ENCODE assay signal across 8 cellular contexts in genomic region chr9:127854169-127854833, GRCh38. TPM values are rescaled to one million over a fixed set of nuclear protein-coding genes. Genes with fewer than 3 reads are reported as not detected.
A peak's percentile ranks its signal among the peaks of the same experiment; 100 is the strongest.
DNase-seq lines count a peak whose midpoint lies in the region; ATAC-seq, FAIRE-seq and TF ChIP-seq lines count a peak whose summit lies in the region.

TSS of gene ENG (minus strand) at chr9:127854658. CDS start at chr9:127854355, 303 bp downstream.

- peak within 1 kb of the TSS; percentile 60; the same call in 1 of the 2 replicates for H2BK5ac ChIP-seq in H1 (ENCODE audit: low read depth, low read length)
- peak within 1 kb of the TSS; percentile 5 for H2BK5ac ChIP-seq in mesendoderm (ENCODE audit: low read length)

- H3K9me3 ChIP-seq in H1 (ENCODE audit: insufficient read depth in 2 of 2, low read depth in 1 of 2, low read length in 1 of 2) = no peaks in the 10 kb centered on the region
- H3K9me3 ChIP-seq in tibial nerve = no peaks in the 10 kb centered on the region

- H3K4me1 ChIP-seq in H1 (replicated peaks in 1 of 4; ENCODE audit: control insufficient read depth in 3 of 4, insufficient read depth in 4 of 4, low read length in 3 of 4) (peaks cover 0 to 10% (median 6%) of the 10 kb centered on the region in 4 experiments; a peak in 5 of 7 replicates), mesendoderm (ENCODE audit: control insufficient read depth, low read depth, low read length) (peaks cover 3% of the 10 kb centered on the region), tibial nerve (peaks cover 0 to 86% (median 40%) of the 10 kb centered on the region in 4 donors)

- H3K9me3 Mint-ChIP-seq in T-cell = peaks cover 3 to 6% (median 5%) of the 10 kb centered on the region in 3 donors

- peak in 3 of 4 experiments; percentile 59 to 70 (median 65) for ATAC-seq in T-cell (replicated peaks in 1 of 4)
- no peak for ATAC-seq in HG02763 (IDR thresholded peaks at IDR 0.05; ENCODE audit: unreplicated experiment)

- no peak within 1 kb of the TSS for H3K56ac ChIP-seq in H1 (replicated peaks; ENCODE audit: insufficient read length, low read depth, low read length)
- H3K56ac ChIP-seq in mesendoderm (ENCODE audit: low read length) = peak within 1 kb of the TSS; percentile 75

- FAIRE-seq in H1 (lab: Jason Lieb, UNC) = no peak

- H3K36me3 ChIP-seq in H1 (ENCODE audit: control insufficient read depth in 2 of 4, insufficient read depth in 4 of 4, low read length in 3 of 4) (no peaks in the 10 kb centered on the region), mesendoderm (ENCODE audit: control insufficient read depth, insufficient read depth, low read length) (no peaks in the 10 kb centered on the region), tibial nerve (peaks cover 0 to 21% (median 0%) of the 10 kb centered on the region in 3 donors)

- H3K23me2 ChIP-seq in H1 (ENCODE audit: low read depth, low read length) = no peaks in the 10 kb centered on the region; the same call in 1 of the 2 replicates

- no peak within 1 kb of the TSS for H3K4ac ChIP-seq in H1 (replicated peaks; ENCODE audit: insufficient read length, low read depth, low read length)
- H3K4ac ChIP-seq in mesendoderm (ENCODE audit: low read depth, low read length) = no peak within 1 kb of the TSS

- H2BK120ac ChIP-seq in H1 (replicated peaks; ENCODE audit: low read depth, low read length) (no peak within 1 kb of the TSS), mesendoderm (ENCODE audit: low read depth, low read length) (no peak within 1 kb of the TSS)

- H3K4me2 ChIP-seq in H1 (ENCODE audit: insufficient read depth in 1 of 2, low read depth in 2 of 2, low read length in 2 of 2) = peak within 1 kb of the TSS in 1 of 2 experiments; percentile 17; a peak in 1 of 4 replicates
- H3K4me2 ChIP-seq in mesendoderm (ENCODE audit: low read length) = no peak within 1 kb of the TSS

- H3K27ac ChIP-seq in H1 (ENCODE audit: low read depth, low read length) (no peak within 1 kb of the TSS), mesendoderm (ENCODE audit: low read depth, low read length) (peak within 1 kb of the TSS; percentile 20), tibial nerve (peak within 1 kb of the TSS; percentile 69 to 92 (median 88))

- H3K79me2 ChIP-seq in H1 (ENCODE audit: control insufficient read depth in 1 of 2, insufficient read depth in 2 of 2, low read length in 2 of 2) (no peaks in the 10 kb centered on the region), mesendoderm (ENCODE audit: control insufficient read depth, insufficient read depth, low read length) (no peaks in the 10 kb centered on the region)

- DNase-seq in T-cell (peak in 3 of 34 experiments; percentile 4 to 35 (median 10)), H1 (ENCODE audit: low read depth in 1 of 2, low spot score in 2 of 2) (no peak), mesendoderm (peak; percentile 71), tibial nerve (ENCODE audit: low spot score in 2 of 2) (peak; percentile 62 to 66), SKM-1 treated with dmso at 0.1 percent for 144 hours (lab: John Stamatoyannopoulos, UW; ENCODE audit: unreplicated experiment) (no peak), NCI-H2171 treated with DMSO at 0.1 percent for 48 hours (lab: John Stamatoyannopoulos, UW) (no peak)

- H3K27me3 Mint-ChIP-seq in T-cell = no peaks in the 10 kb centered on the region

- H3K4me3 Mint-ChIP-seq in T-cell = peak within 1 kb of the TSS; percentile 76 to 93 (median 87)

- H4K5ac ChIP-seq in H1 (ENCODE audit: insufficient read length, low read depth, low read length) = no peak within 1 kb of the TSS
- no peak within 1 kb of the TSS for H4K5ac ChIP-seq in mesendoderm (ENCODE audit: low read length)

- peak within 1 kb of the TSS; percentile 81; the same call in 1 of the 2 replicates for H2BK15ac ChIP-seq in H1 (ENCODE audit: low read length)
- H2BK15ac ChIP-seq in mesendoderm (replicated peaks; ENCODE audit: low read depth) = no peak within 1 kb of the TSS

- H2AFZ ChIP-seq in H1 (ENCODE audit: low read length) = no peak within 1 kb of the TSS

- H2BK20ac ChIP-seq in H1 (ENCODE audit: low read length) = peak within 1 kb of the TSS; percentile 62; the same call in 1 of the 2 replicates

- H3K18ac ChIP-seq in H1 (ENCODE audit: extremely low read depth, low read length) (peak within 1 kb of the TSS; percentile 32), mesendoderm (ENCODE audit: low read length) (peak within 1 kb of the TSS; percentile 29)

- TF ChIP-seq POLR2A in H1 (IDR thresholded peaks at IDR 0.05; ENCODE audit: control extremely low read depth in 1 of 2, low read depth in 2 of 2, low read length in 2 of 2) (no peak), tibial nerve (IDR thresholded peaks at IDR 0.05) (no peak)

- H3K9ac ChIP-seq in H1 (replicated peaks in 1 of 4; ENCODE audit: extremely low read depth in 1 of 4, low read depth in 3 of 4, low read length in 3 of 4) (no peak within 1 kb of the TSS), mesendoderm (ENCODE audit: low read length) (peak within 1 kb of the TSS; percentile 55)

- H3K27me3 ChIP-seq in H1 (replicated peaks in 1 of 4; ENCODE audit: control insufficient read depth in 3 of 4, extremely low read depth in 1 of 4, insufficient read depth in 3 of 4, low read length in 3 of 4) (no peaks in the 10 kb centered on the region), mesendoderm (ENCODE audit: insufficient read depth, low read length, poor library complexity) (no peaks in the 10 kb centered on the region), tibial nerve (no peaks in the 10 kb centered on the region)

- peaks cover 10% of the 10 kb centered on the region for H3K36me3 Mint-ChIP-seq in T-cell

- H4K8ac ChIP-seq in H1 (ENCODE audit: extremely low read depth, insufficient read depth, low read length) (peak within 1 kb of the TSS; percentile 81), mesendoderm (ENCODE audit: low read depth, low read length) (no peak within 1 kb of the TSS)

- H2AK5ac ChIP-seq in H1 (ENCODE audit: low read depth, low read length) (no peak within 1 kb of the TSS; the same call in 1 of the 2 replicates), mesendoderm (ENCODE audit: low read length) (peak within 1 kb of the TSS; percentile 25)

- CTCF ChIA-PET in T-cell (lab: Charles Lee) (no interaction called here), H1 (lab: Charles Lee; ENCODE audit: partially characterized antibody) (interaction anchor here (0.8 to 6.6 kb wide), 20 partner anchors 8 to 109 kb away, joined by 3 to 50 read pairs (median 4); no protein-coding TSS in a partner anchor)

- 70% methylated on average over 14 of the region's 37 CpGs; no CpG with 5 or more reads in 1 of the 2 experiments for WGBS in H1 (ENCODE audit: extremely low coverage in 1 of 2, insufficient coverage in 1 of 2, insufficient read length in 1 of 2, insufficient replicate concordance in 2 of 2, low coverage in 1 of 2, low lambda C conversion rate in 2 of 2, missing lambda C conversion rate in 1 of 2), 2 experiments
- WGBS in mesendoderm (ENCODE audit: extremely low coverage, insufficient coverage, low lambda C conversion rate) = no CpG with 5 or more reads among the region's 37 CpGs
- WGBS in tibial nerve, 2 donors = 0 to 1% methylated on average over 23 to 27 of the region's 37 CpGs

- H3K4me1 Mint-ChIP-seq in T-cell = peaks cover 28 to 42% (median 32%) of the 10 kb centered on the region in 3 donors

- TF ChIP-seq EP300 in H1 (IDR thresholded peaks at IDR 0.05; ENCODE audit: borderline replicate concordance in 1 of 2, low read depth in 2 of 2, low read length in 2 of 2) (no peak), tibial nerve (IDR thresholded peaks at IDR 0.05) (peak in 1 of 2 donors; percentile 45)

- POLR2A ChIA-PET in T-cell (lab: Charles Lee) (interaction anchor here (0.6 kb wide), 2 partner anchors 13 to 53 kb away, joined by 7 read pairs; no protein-coding TSS in a partner anchor), H1 (lab: Charles Lee; ENCODE audit: partially characterized antibody) (interaction anchor here (0.8 to 3.2 kb wide), 12 partner anchors 9 to 65 kb away, joined by 3 to 16 read pairs (median 4); no protein-coding TSS in a partner anchor)

- H3K23ac ChIP-seq in H1 (ENCODE audit: insufficient read length) = no peak within 1 kb of the TSS
- no peak within 1 kb of the TSS for H3K23ac ChIP-seq in mesendoderm (ENCODE audit: low read length)

- peak within 1 kb of the TSS; percentile 59 for H3K4me3 ChIP-seq in GM12875 (ENCODE audit: low read depth, low read length)
- H3K4me3 ChIP-seq in H1 (ENCODE audit: extremely low read depth in 1 of 4, insufficient read depth in 2 of 4, low read depth in 3 of 4, low read length in 4 of 4) = no peak within 1 kb of the TSS
- no peak within 1 kb of the TSS for H3K4me3 ChIP-seq in mesendoderm (ENCODE audit: low read length)
- peak within 1 kb of the TSS; percentile 36 to 82 (median 72) for H3K4me3 ChIP-seq in tibial nerve

- TF ChIP-seq CTCF in GM12875 (IDR thresholded peaks at IDR 0.05; ENCODE audit: borderline replicate concordance, insufficient read depth, low read depth, low read length) = no peak
- TF ChIP-seq CTCF in H1 (IDR thresholded peaks at IDR 0.05; ENCODE audit: control extremely low read depth in 1 of 3, insufficient read depth in 1 of 3, low read depth in 1 of 3, low read length in 3 of 3) = no peak
- peak in 2 of 5 experiments; percentile 28 to 57 for TF ChIP-seq CTCF in tibial nerve (IDR thresholded peaks at IDR 0.05)

- TF ChIP-seq RAD21 in H1 (IDR thresholded peaks at IDR 0.05 in 1 of 2, conservative IDR thresholded peaks at IDR 0.05 in 1 of 2; ENCODE audit: low read depth in 2 of 2, low read length in 2 of 2) = no peak

- peak within 1 kb of the TSS; percentile 90 to 93 for H3K27ac Mint-ChIP-seq in T-cell

- peak within 1 kb of the TSS; percentile 15 for H4K91ac ChIP-seq in H1 (replicated peaks; ENCODE audit: insufficient read length, low read length)

- no peak within 1 kb of the TSS for H3K14ac ChIP-seq in H1 (ENCODE audit: insufficient read length)

- H3K79me1 ChIP-seq in H1 (ENCODE audit: low read depth, low read length) = no peaks in the 10 kb centered on the region
- H3K79me1 ChIP-seq in mesendoderm (ENCODE audit: low read length) = no peaks in the 10 kb centered on the region

- H2BK12ac ChIP-seq in H1 (ENCODE audit: low read depth, low read length) = peak within 1 kb of the TSS; percentile 92; the same call in 1 of the 2 replicates

- no peaks in the 10 kb centered on the region for H4K20me1 ChIP-seq in H1 (replicated peaks in 1 of 2; ENCODE audit: control insufficient read depth in 1 of 2, insufficient read depth in 2 of 2, low read length in 2 of 2)

RNA-seq across cellular contexts. Expression of gene ENG, which starts in this region (rescaled TPM):
- 10 to 100 TPM in 1 of 5 donors, 1 to 10 TPM in 4; 6.8 to 16.7 (median 8.8) TPM for total RNA-seq in T-cell
- total RNA-seq in H1 (2021; fragmentation: NEBNext Ultra II Directional; extraction: Animal tissue kit (Norgen Biotek cat#: 25700)) = 4.2 and 4.4 TPM in 2 replicates
- polyA plus RNA-seq in H1 (2011; rRNA removed) = 1.8 and 3.2 TPM in 2 replicates
- polyA plus RNA-seq in H1 (2011; cell fraction: cytosol; rRNA removed) = 1.1 TPM
- 2.7 TPM for polyA plus RNA-seq in H1 (2011; cell fraction: nucleus; rRNA removed)
- polyA plus RNA-seq in H1 (2012, experiment 1 of 2) = 3.7 to 5.2 TPM (median 4.0 TPM) in 4 replicates
- polyA plus RNA-seq in H1 (2012, experiment 2 of 2) = 2.6 TPM
- polyA plus RNA-seq in H1 (2013, experiment 1 of 2) = 6.7 TPM
- polyA plus RNA-seq in H1 (2013, experiment 2 of 2) = 7.6 TPM
- polyA minus RNA-seq in H1 (2011; rRNA and poly(A)+ RNA removed) = 1.4 and 2.4 TPM in 2 replicates
- polyA minus RNA-seq in H1 (2011; cell fraction: cytosol; rRNA and poly(A)+ RNA removed) = 2.3 TPM
- 2.5 TPM for polyA minus RNA-seq in H1 (2011; cell fraction: nucleus; rRNA and poly(A)+ RNA removed)
- 5.9 TPM for polyA plus RNA-seq in mesendoderm (2013, experiment 1 of 2)
- polyA plus RNA-seq in mesendoderm (2013, experiment 2 of 2) = 5.4 TPM
- total RNA-seq in tibial nerve = 100 to 1,000 TPM in 1 of 4 donors, 10 to 100 TPM in 3; 24.9 to 137 (median 85.6) TPM

Comparison
In these comparisons a context has a peak if more than half of its experiments do, and no peak if none do; other contexts are left out.
1. H3K4me3 ChIP-seq: peak in GM12875 (single experiment) and tibial nerve (4 of 4); none in H1 (0 of 4) and mesendoderm (single experiment).
2. DNase-seq: peak in mesendoderm (single experiment) and tibial nerve (2 of 2); none in H1 (0 of 2), SKM-1 treated with dmso at 0.1 percent for 144 hours (single experiment) and NCI-H2171 treated with DMSO at 0.1 percent for 48 hours (single experiment).